ENCODE assay signal across 1 cellular context in the genomic region with DNA sequence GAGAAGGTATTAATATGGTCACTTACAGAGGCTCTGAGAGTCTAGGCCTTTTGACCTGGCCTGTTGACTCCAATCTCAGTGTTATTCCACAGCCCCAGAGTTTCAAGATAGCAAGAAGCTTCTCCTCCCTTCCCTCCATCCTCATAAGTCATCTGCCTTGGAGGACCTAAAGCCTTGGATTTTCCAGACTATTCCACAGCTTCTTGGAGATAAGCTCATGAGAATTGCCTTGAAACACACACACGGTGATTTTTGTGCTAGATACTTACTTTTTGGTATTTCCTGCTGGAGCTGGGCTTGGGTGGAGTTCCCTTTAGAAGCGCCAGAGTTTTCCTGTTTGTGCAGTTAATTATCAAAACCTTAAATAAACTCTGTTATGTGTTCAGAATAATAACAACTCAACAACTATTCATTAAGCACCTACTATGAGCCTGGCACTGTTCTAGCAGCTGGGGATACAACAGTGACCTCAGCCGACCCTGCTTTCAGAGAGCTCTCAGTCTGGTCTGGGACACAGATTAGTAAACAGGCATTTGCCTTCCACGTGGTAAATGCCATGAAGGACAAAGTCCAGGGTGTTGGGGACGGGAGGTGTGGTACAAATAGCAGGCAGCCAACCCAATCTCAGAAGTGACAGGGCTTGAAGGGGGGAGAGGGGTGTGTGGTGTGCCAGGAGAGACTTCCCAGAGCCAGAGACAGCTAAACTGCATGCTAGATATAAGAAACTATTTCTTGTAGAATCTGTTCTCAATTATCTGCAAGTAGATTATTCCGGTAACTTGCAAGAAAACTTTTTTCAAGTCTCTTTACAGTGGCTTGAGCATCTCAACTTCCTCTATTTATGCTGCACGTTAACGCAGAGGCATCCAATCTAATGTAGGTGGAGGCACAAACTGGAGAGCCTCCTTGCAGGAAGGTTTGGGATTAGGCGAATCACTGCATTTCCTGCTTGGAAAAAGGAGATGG.
TF ChIP-seq lines count a peak whose summit lies in the region.

No MANE protein-coding gene starts in this region.

TF ChIP-seq in HepG2, 621 proteins besides CTCF, POLR2A, EP300 and RAD21 (continued from another document and continues in another):
- TF ChIP-seq, protein P1, sequence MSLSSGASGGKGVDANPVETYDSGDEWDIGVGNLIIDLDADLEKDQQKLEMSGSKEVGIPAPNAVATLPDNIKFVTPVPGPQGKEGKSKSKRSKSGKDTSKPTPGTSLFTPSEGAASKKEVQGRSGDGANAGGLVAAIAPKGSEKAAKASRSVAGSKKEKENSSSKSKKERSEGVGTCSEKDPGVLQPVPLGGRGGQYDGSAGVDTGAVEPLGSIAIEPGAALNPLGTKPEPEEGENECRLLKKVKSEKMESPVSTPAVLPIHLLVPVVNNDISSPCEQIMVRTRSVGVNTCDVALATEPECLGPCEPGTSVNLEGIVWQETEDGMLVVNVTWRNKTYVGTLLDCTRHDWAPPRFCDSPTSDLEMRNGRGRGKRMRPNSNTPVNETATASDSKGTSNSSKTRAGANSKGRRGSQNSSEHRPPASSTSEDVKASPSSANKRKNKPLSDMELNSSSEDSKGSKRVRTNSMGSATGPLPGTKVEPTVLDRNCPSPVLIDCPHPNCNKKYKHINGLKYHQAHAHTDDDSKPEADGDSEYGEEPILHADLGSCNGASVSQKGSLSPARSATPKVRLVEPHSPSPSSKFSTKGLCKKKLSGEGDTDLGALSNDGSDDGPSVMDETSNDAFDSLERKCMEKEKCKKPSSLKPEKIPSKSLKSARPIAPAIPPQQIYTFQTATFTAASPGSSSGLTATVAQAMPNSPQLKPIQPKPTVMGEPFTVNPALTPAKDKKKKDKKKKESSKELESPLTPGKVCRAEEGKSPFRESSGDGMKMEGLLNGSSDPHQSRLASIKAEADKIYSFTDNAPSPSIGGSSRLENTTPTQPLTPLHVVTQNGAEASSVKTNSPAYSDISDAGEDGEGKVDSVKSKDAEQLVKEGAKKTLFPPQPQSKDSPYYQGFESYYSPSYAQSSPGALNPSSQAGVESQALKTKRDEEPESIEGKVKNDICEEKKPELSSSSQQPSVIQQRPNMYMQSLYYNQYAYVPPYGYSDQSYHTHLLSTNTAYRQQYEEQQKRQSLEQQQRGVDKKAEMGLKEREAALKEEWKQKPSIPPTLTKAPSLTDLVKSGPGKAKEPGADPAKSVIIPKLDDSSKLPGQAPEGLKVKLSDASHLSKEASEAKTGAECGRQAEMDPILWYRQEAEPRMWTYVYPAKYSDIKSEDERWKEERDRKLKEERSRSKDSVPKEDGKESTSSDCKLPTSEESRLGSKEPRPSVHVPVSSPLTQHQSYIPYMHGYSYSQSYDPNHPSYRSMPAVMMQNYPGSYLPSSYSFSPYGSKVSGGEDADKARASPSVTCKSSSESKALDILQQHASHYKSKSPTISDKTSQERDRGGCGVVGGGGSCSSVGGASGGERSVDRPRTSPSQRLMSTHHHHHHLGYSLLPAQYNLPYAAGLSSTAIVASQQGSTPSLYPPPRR (CRISPR knock-in tag; IDR thresholded peaks at IDR 0.05; ENCODE audit: borderline replicate concordance): peak; percentile 76; the same call in 1 of the 2 replicates
- TF ChIP-seq ZNF841 (CRISPR knock-in tag; IDR thresholded peaks at IDR 0.05; ENCODE audit: borderline replicate concordance) (no peak), SAFB2 (CRISPR knock-in tag; IDR thresholded peaks at IDR 0.05; ENCODE audit: borderline replicate concordance, low read depth) (no peak; the same call in 1 of the 2 replicates), ZSCAN12 (CRISPR knock-in tag; IDR thresholded peaks at IDR 0.05) (no peak), TBL1XR1 (IDR thresholded peaks at IDR 0.05; ENCODE audit: borderline replicate concordance, low read length, partially characterized antibody) (no peak), ZMAT3 (CRISPR knock-in tag; conservative IDR thresholded peaks at IDR 0.05) (peak; percentile 89; the same call in 1 of the 2 replicates), ZNF253 (CRISPR knock-in tag; IDR thresholded peaks at IDR 0.05; ENCODE audit: borderline replicate concordance) (no peak), CENPX (CRISPR knock-in tag; IDR thresholded peaks at IDR 0.05) (no peak), ZFP36 (IDR thresholded peaks at IDR 0.05; ENCODE audit: borderline replicate concordance, low read depth, low read length, partially characterized antibody) (no peak), DMAP1 (CRISPR knock-in tag; IDR thresholded peaks at IDR 0.05) (peak; percentile 75; the same call in 1 of the 2 replicates), HNRNPUL1 (IDR thresholded peaks at IDR 0.05; ENCODE audit: low read depth, low read length) (no peak), SIX1 (CRISPR knock-in tag; IDR thresholded peaks at IDR 0.05; ENCODE audit: borderline replicate concordance) (peak; percentile 41; the same call in 1 of the 2 replicates), ZNF619 (CRISPR knock-in tag; IDR thresholded peaks at IDR 0.05) (no peak), ZSCAN20 (CRISPR knock-in tag; IDR thresholded peaks at IDR 0.05; ENCODE audit: borderline replicate concordance) (no peak), YY1 (IDR thresholded peaks at IDR 0.05; ENCODE audit: insufficient read depth, insufficient replicate concordance, low read depth, low read length) (no peak), ZNF7 (CRISPR knock-in tag; IDR thresholded peaks at IDR 0.05) (no peak), FOXK1 (CRISPR knock-in tag; IDR thresholded peaks at IDR 0.05; ENCODE audit: borderline replicate concordance, low read depth) (peak; percentile 94), RBM22 (optimal IDR thresholded peaks at IDR 0.05; ENCODE audit: low read length) (no peak), MEIS2 (CRISPR knock-in tag; IDR thresholded peaks at IDR 0.05) (peak; percentile 87), ZFP62 (CRISPR knock-in tag; IDR thresholded peaks at IDR 0.05) (no peak), ZNF12 (CRISPR knock-in tag; IDR thresholded peaks at IDR 0.05) (no peak; the same call in 1 of the 2 replicates)
- TF ChIP-seq, protein P2, sequence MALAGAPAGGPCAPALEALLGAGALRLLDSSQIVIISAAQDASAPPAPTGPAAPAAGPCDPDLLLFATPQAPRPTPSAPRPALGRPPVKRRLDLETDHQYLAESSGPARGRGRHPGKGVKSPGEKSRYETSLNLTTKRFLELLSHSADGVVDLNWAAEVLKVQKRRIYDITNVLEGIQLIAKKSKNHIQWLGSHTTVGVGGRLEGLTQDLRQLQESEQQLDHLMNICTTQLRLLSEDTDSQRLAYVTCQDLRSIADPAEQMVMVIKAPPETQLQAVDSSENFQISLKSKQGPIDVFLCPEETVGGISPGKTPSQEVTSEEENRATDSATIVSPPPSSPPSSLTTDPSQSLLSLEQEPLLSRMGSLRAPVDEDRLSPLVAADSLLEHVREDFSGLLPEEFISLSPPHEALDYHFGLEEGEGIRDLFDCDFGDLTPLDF (CRISPR knock-in tag; IDR thresholded peaks at IDR 0.05): no peak
- TF ChIP-seq, protein P3, sequence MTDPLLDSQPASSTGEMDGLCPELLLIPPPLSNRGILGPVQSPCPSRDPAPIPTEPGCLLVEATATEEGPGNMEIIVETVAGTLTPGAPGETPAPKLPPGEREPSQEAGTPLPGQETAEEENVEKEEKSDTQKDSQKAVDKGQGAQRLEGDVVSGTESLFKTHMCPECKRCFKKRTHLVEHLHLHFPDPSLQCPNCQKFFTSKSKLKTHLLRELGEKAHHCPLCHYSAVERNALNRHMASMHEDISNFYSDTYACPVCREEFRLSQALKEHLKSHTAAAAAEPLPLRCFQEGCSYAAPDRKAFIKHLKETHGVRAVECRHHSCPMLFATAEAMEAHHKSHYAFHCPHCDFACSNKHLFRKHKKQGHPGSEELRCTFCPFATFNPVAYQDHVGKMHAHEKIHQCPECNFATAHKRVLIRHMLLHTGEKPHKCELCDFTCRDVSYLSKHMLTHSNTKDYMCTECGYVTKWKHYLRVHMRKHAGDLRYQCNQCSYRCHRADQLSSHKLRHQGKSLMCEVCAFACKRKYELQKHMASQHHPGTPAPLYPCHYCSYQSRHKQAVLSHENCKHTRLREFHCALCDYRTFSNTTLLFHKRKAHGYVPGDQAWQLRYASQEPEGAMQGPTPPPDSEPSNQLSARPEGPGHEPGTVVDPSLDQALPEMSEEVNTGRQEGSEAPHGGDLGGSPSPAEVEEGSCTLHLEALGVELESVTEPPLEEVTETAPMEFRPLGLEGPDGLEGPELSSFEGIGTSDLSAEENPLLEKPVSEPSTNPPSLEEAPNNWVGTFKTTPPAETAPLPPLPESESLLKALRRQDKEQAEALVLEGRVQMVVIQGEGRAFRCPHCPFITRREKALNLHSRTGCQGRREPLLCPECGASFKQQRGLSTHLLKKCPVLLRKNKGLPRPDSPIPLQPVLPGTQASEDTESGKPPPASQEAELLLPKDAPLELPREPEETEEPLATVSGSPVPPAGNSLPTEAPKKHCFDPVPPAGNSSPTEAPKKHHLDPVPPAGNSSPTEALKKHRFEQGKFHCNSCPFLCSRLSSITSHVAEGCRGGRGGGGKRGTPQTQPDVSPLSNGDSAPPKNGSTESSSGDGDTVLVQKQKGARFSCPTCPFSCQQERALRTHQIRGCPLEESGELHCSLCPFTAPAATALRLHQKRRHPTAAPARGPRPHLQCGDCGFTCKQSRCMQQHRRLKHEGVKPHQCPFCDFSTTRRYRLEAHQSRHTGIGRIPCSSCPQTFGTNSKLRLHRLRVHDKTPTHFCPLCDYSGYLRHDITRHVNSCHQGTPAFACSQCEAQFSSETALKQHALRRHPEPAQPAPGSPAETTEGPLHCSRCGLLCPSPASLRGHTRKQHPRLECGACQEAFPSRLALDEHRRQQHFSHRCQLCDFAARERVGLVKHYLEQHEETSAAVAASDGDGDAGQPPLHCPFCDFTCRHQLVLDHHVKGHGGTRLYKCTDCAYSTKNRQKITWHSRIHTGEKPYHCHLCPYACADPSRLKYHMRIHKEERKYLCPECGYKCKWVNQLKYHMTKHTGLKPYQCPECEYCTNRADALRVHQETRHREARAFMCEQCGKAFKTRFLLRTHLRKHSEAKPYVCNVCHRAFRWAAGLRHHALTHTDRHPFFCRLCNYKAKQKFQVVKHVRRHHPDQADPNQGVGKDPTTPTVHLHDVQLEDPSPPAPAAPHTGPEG (CRISPR knock-in tag; IDR thresholded peaks at IDR 0.05): no peak
- TF ChIP-seq, protein P4, sequence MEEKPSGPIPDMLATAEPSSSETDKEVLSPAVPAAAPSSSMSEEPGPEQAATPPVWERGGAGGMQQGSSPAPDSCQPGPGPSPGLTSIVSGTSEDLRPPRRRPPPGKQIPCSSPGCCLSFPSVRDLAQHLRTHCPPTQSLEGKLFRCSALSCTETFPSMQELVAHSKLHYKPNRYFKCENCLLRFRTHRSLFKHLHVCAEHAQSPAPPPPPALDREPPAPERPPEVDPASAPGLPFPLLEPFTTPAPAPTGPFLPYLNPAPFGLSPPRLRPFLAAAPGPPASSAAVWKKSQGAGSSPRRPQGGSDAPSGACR (CRISPR knock-in tag; IDR thresholded peaks at IDR 0.05): no peak
- TF ChIP-seq, protein P5, sequence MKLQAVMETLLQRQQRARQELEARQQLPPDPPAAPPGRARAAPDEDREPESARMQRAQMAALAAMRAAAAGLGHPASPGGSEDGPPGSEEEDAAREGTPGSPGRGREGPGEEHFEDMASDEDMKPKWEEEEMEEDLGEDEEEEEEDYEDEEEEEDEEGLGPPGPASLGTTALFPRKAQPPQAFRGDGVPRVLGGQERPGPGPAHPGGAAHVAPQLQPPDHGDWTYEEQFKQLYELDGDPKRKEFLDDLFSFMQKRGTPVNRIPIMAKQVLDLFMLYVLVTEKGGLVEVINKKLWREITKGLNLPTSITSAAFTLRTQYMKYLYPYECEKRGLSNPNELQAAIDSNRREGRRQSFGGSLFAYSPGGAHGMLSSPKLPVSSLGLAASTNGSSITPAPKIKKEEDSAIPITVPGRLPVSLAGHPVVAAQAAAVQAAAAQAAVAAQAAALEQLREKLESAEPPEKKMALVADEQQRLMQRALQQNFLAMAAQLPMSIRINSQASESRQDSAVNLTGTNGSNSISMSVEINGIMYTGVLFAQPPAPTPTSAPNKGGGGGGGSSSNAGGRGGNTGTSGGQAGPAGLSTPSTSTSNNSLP (IDR thresholded peaks at IDR 0.05; ENCODE audit: low read depth, low read length): peak; percentile 26; the same call in 1 of the 2 replicates
- TF ChIP-seq, protein P6, sequence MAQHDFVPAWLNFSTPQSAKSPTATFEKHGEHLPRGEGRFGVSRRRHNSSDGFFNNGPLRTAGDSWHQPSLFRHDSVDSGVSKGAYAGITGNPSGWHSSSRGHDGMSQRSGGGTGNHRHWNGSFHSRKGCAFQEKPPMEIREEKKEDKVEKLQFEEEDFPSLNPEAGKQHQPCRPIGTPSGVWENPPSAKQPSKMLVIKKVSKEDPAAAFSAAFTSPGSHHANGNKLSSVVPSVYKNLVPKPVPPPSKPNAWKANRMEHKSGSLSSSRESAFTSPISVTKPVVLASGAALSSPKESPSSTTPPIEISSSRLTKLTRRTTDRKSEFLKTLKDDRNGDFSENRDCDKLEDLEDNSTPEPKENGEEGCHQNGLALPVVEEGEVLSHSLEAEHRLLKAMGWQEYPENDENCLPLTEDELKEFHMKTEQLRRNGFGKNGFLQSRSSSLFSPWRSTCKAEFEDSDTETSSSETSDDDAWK (CRISPR knock-in tag; IDR thresholded peaks at IDR 0.05): no peak
- TF ChIP-seq, protein P7, sequence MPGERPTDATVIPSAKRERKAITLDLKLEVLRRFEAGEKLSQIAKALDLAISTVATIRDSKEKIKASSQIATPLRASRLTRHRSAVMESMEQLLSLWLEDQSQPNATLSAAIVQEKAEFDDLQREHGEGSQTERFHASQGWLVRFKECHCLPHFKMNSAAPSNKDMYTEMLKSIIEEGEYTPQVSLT (CRISPR knock-in tag; IDR thresholded peaks at IDR 0.05; ENCODE audit: borderline replicate concordance, low read depth): no peak
- TF ChIP-seq, protein P8, sequence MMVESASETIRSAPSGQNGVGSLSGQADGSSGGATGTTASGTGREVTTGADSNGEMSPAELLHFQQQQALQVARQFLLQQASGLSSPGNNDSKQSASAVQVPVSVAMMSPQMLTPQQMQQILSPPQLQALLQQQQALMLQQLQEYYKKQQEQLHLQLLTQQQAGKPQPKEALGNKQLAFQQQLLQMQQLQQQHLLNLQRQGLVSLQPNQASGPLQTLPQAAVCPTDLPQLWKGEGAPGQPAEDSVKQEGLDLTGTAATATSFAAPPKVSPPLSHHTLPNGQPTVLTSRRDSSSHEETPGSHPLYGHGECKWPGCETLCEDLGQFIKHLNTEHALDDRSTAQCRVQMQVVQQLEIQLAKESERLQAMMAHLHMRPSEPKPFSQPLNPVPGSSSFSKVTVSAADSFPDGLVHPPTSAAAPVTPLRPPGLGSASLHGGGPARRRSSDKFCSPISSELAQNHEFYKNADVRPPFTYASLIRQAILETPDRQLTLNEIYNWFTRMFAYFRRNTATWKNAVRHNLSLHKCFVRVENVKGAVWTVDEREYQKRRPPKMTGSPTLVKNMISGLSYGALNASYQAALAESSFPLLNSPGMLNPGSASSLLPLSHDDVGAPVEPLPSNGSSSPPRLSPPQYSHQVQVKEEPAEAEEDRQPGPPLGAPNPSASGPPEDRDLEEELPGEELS (CRISPR knock-in tag; IDR thresholded peaks at IDR 0.05): peak; percentile 93
- TF ChIP-seq, protein P9, sequence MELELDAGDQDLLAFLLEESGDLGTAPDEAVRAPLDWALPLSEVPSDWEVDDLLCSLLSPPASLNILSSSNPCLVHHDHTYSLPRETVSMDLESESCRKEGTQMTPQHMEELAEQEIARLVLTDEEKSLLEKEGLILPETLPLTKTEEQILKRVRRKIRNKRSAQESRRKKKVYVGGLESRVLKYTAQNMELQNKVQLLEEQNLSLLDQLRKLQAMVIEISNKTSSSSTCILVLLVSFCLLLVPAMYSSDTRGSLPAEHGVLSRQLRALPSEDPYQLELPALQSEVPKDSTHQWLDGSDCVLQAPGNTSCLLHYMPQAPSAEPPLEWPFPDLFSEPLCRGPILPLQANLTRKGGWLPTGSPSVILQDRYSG (CRISPR knock-in tag; IDR thresholded peaks at IDR 0.05): no peak
- TF ChIP-seq, protein P10, sequence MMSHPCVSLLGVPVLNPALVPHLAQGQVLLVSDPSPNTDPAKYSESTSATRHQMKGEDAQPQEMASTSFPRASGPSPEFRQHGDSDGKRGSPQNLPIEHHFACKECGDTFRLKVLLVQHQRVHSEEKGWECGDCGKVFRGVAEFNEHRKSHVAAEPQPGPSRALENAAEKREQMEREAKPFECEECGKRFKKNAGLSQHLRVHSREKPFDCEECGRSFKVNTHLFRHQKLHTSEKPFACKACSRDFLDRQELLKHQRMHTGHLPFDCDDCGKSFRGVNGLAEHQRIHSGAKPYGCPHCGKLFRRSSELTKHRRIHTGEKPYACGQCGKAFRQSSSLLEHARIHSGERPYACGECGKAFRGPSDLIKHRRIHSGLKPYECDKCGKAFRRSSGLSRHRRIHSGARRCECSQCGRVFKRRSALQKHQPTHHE (CRISPR knock-in tag; IDR thresholded peaks at IDR 0.05; ENCODE audit: borderline replicate concordance): no peak
